Comparison of ENCODE assay signal across 17 cellular contexts in the genomic region with DNA sequence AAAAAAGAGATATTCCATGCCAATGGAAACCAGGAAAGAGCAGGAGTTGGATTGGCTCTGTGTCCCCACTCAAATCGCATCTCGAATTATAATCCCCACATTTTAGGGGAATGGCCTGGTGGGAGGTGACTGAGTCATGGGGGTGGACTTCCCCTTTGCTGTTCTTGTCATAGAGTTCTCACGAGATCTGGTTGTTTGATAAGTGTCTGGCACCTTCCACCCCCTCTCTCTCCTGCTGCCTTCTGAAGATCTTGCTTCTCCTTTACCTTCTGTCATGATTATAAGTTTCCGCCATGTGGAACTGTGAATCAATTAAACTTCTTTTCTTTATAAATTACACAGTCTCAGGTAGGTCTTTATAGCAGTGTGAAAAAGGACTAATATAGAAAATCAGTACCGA.
DNase-seq lines count a peak whose midpoint lies in the region; ATAC-seq lines count a peak whose summit lies in the region.
"Had no signal": no experiment of that assay in that cellular context is flagged by ENCODE, and none has a peak within 500 bp of the region (broad histone marks: within the 10 kb centered on the region; RNA-seq: fewer than 3 reads in every experiment).

No MANE protein-coding gene starts in this region.

- H3K27ac Mint-ChIP-seq in activated CD4-positive, alpha-beta T cell treated with anti-CD3 and anti-CD28 coated beads for 36 hours, result no peak overlapping the region

- ATAC-seq in activated CD4-positive, alpha-beta T cell treated with anti-CD3 and anti-CD28 coated beads for 36 hours, result peak; percentile 26
- ATAC-seq in activated T-cell treated with anti-CD3 and anti-CD28 coated beads, Interleukin-2, amount 50 U/mL, for 4 hours, result peak; percentile 75 to 77

- peaks cover 24% of the 10 kb centered on the region for H3K4me1 Mint-ChIP-seq in activated CD4-positive, alpha-beta T cell treated with anti-CD3 and anti-CD28 coated beads for 36 hours
- peaks cover 18% of the 10 kb centered on the region for H3K4me1 Mint-ChIP-seq in activated T-cell treated with anti-CD3 and anti-CD28 coated beads, Interleukin-2, amount 50 U/mL, for 4 hours (ENCODE audit: low read depth)

- POLR2A ChIA-PET in activated CD4-positive, alpha-beta T cell treated with anti-CD3 and anti-CD28 coated beads for 36 hours (lab: Charles Lee), result no interaction called here

- CTCF ChIA-PET in activated CD4-positive, alpha-beta T cell treated with anti-CD3 and anti-CD28 coated beads for 36 hours (lab: Charles Lee), result no interaction called here

- H3K4me3 Mint-ChIP-seq in activated CD4-positive, alpha-beta T cell treated with anti-CD3 and anti-CD28 coated beads for 36 hours, result no peak overlapping the region
- H3K4me3 Mint-ChIP-seq in activated T-cell treated with anti-CD3 and anti-CD28 coated beads, Interleukin-2, amount 50 U/mL, for 4 hours, result no peak overlapping the region

- DNase-seq in activated CD4-positive, alpha-beta T cell treated with anti-CD3 and anti-CD28 coated beads for 36 hours, result peak; percentile 18
- DNase-seq in activated CD4-positive, alpha-beta T cell treated with anti-CD3 and anti-CD28 coated beads, Interleukin-2, amount 50 U/mL, for 4 hours, result no peak
- peak; percentile 19 for DNase-seq in stimulated activated CD4-positive, alpha-beta T cell treated with anti-CD3 and anti-CD28 coated beads, Interleukin-12 subunit alpha, Interleukin-12 subunit beta, amount 100 ng/mL, for 4 hours
- no peak for DNase-seq in stimulated activated CD4-positive, alpha-beta T cell treated with anti-CD3 and anti-CD28 coated beads, Interleukin-2, amount 100 ng/mL, for 48 hours
- DNase-seq in activated T-cell treated with anti-CD3 and anti-CD28 coated beads, Interleukin-2, amount 50 U/mL, for 4 hours, result no peak
- DNase-seq in stimulated activated CD4-positive, alpha-beta T cell treated with anti-CD3 and anti-CD28 coated beads, Interleukin-4, amount 100 ng/mL, for 1 hour, result peak; percentile 29
- DNase-seq in KG1 (lab: John Stamatoyannopoulos, UW) (no peak), mucosa of gallbladder (ENCODE audit: low spot score) (no peak)
- DNase-seq: C1 segment of cervical spinal cord, DMS153, EL, H7, Karpas-422, NCI-H1436, NCI-H2029 treated with DMSO at 0.1 percent for 48 hours, NCI-H510A, Peyer's patch had no signal

- H3K9me3 Mint-ChIP-seq in activated CD4-positive, alpha-beta T cell treated with anti-CD3 and anti-CD28 coated beads for 36 hours (ENCODE audit: low read depth), result peaks cover 32% of the 10 kb centered on the region
- H3K9me3 Mint-ChIP-seq in activated T-cell treated with anti-CD3 and anti-CD28 coated beads, Interleukin-2, amount 50 U/mL, for 4 hours, result peaks cover 28% of the 10 kb centered on the region

- H3K27me3 Mint-ChIP-seq in activated CD4-positive, alpha-beta T cell treated with anti-CD3 and anti-CD28 coated beads for 36 hours, result no peaks in the 10 kb centered on the region
- H3K27me3 Mint-ChIP-seq in activated T-cell treated with anti-CD3 and anti-CD28 coated beads, Interleukin-2, amount 50 U/mL, for 4 hours (ENCODE audit: low read depth), result no peaks in the 10 kb centered on the region

- intact Hi-C loops in activated CD4-positive, alpha-beta T cell treated with anti-CD3 and anti-CD28 coated beads for 36 hours (cut with DNase I, micrococcal nuclease), result no loop called here

- H3K36me3 Mint-ChIP-seq in activated CD4-positive, alpha-beta T cell treated with anti-CD3 and anti-CD28 coated beads for 36 hours (ENCODE audit: low read depth), result peaks cover 54% of the 10 kb centered on the region
- H3K36me3 Mint-ChIP-seq in activated T-cell treated with anti-CD3 and anti-CD28 coated beads, Interleukin-2, amount 50 U/mL, for 4 hours (ENCODE audit: insufficient read depth), result peaks cover 64% of the 10 kb centered on the region

Comparison
In these comparisons a context has a peak if more than half of its experiments do, and no peak if none do; other contexts are left out.
1. DNase-seq: peak in activated CD4-positive, alpha-beta T cell treated with anti-CD3 and anti-CD28 coated beads for 36 hours (single experiment), stimulated activated CD4-positive, alpha-beta T cell treated with anti-CD3 and anti-CD28 coated beads, Interleukin-12 subunit alpha, Interleukin-12 subunit beta, amount 100 ng/mL, for 4 hours (single experiment) and stimulated activated CD4-positive, alpha-beta T cell treated with anti-CD3 and anti-CD28 coated beads, Interleukin-4, amount 100 ng/mL, for 1 hour (single experiment); none in activated CD4-positive, alpha-beta T cell treated with anti-CD3 and anti-CD28 coated beads, Interleukin-2, amount 50 U/mL, for 4 hours (0 of 2), stimulated activated CD4-positive, alpha-beta T cell treated with anti-CD3 and anti-CD28 coated beads, Interleukin-2, amount 100 ng/mL, for 48 hours (0 of 2), activated T-cell treated with anti-CD3 and anti-CD28 coated beads, Interleukin-2, amount 50 U/mL, for 4 hours (single experiment), KG1 (single experiment) and mucosa of gallbladder (single experiment).